2 cellular contexts compared by ENCODE assay signal in genomic region chr17:18146980-18147379, GRCh38.
TF ChIP-seq lines count a peak whose summit lies in the region.

No MANE protein-coding gene starts in this region.

TF ChIP-seq in A549, 52 proteins besides CTCF, POLR2A, EP300 and RAD21:
- TF ChIP-seq ZFP36 (IDR thresholded peaks at IDR 0.05; ENCODE audit: borderline replicate concordance, partially characterized antibody) = peak; percentile 74
- TF ChIP-seq NR3C1 (IDR thresholded peaks at IDR 0.05) = no peak
- no peak for TF ChIP-seq FOSL2 (IDR thresholded peaks at IDR 0.05)
- TF ChIP-seq FOSL2 (CRISPR knock-in tag; IDR thresholded peaks at IDR 0.05) = no peak

TF ChIP-seq in GM12878, 131 proteins besides CTCF, POLR2A, EP300 and RAD21:
- TF ChIP-seq MYC (IDR thresholded peaks at IDR 0.05; ENCODE audit: insufficient read depth, insufficient read length, insufficient replicate concordance, low read length, severe bottlenecking) = no peak
- no peak for TF ChIP-seq TAF1 (IDR thresholded peaks at IDR 0.05; ENCODE audit: borderline replicate concordance, low read depth, low read length)
- no peak for TF ChIP-seq CUX1 (IDR thresholded peaks at IDR 0.05; ENCODE audit: insufficient replicate concordance, low read depth, low read length)
- TF ChIP-seq E2F8 (IDR thresholded peaks at IDR 0.05; ENCODE audit: low read depth, partially characterized antibody) = no peak
- TF ChIP-seq GABPA (IDR thresholded peaks at IDR 0.05; ENCODE audit: low read depth) = no peak
- no peak for TF ChIP-seq MYB (IDR thresholded peaks at IDR 0.05; ENCODE audit: borderline replicate concordance, low read depth, low read length)
- peak; percentile 71; the same call in 1 of the 2 replicates for TF ChIP-seq SMARCA5 (IDR thresholded peaks at IDR 0.05)
- no peak for TF ChIP-seq TCF3 (IDR thresholded peaks at IDR 0.05; ENCODE audit: borderline replicate concordance, insufficient read depth, low read depth, low read length)
- TF ChIP-seq, protein P1, sequence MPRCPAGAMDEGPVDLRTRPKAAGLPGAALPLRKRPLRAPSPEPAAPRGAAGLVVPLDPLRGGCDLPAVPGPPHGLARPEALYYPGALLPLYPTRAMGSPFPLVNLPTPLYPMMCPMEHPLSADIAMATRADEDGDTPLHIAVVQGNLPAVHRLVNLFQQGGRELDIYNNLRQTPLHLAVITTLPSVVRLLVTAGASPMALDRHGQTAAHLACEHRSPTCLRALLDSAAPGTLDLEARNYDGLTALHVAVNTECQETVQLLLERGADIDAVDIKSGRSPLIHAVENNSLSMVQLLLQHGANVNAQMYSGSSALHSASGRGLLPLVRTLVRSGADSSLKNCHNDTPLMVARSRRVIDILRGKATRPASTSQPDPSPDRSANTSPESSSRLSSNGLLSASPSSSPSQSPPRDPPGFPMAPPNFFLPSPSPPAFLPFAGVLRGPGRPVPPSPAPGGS (IDR thresholded peaks at IDR 0.05; ENCODE audit: borderline replicate concordance, insufficient read depth, low read depth, low read length, poor library complexity, severe bottlenecking) = no peak
- no peak for TF ChIP-seq KDM1A (IDR thresholded peaks at IDR 0.05; ENCODE audit: borderline replicate concordance)
- no peak for TF ChIP-seq CREB1 (IDR thresholded peaks at IDR 0.05; ENCODE audit: low read depth)
- TF ChIP-seq TARDBP (IDR thresholded peaks at IDR 0.05; ENCODE audit: borderline replicate concordance) = no peak
- TF ChIP-seq, protein P2, sequence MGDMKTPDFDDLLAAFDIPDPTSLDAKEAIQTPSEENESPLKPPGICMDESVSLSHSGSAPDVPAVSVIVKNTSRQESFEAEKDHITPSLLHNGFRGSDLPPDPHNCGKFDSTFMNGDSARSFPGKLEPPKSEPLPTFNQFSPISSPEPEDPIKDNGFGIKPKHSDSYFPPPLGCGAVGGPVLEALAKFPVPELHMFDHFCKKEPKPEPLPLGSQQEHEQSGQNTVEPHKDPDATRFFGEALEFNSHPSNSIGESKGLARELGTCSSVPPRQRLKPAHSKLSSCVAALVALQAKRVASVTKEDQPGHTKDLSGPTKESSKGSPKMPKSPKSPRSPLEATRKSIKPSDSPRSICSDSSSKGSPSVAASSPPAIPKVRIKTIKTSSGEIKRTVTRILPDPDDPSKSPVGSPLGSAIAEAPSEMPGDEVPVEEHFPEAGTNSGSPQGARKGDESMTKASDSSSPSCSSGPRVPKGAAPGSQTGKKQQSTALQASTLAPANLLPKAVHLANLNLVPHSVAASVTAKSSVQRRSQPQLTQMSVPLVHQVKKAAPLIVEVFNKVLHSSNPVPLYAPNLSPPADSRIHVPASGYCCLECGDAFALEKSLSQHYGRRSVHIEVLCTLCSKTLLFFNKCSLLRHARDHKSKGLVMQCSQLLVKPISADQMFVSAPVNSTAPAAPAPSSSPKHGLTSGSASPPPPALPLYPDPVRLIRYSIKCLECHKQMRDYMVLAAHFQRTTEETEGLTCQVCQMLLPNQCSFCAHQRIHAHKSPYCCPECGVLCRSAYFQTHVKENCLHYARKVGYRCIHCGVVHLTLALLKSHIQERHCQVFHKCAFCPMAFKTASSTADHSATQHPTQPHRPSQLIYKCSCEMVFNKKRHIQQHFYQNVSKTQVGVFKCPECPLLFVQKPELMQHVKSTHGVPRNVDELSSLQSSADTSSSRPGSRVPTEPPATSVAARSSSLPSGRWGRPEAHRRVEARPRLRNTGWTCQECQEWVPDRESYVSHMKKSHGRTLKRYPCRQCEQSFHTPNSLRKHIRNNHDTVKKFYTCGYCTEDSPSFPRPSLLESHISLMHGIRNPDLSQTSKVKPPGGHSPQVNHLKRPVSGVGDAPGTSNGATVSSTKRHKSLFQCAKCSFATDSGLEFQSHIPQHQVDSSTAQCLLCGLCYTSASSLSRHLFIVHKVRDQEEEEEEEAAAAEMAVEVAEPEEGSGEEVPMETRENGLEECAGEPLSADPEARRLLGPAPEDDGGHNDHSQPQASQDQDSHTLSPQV (IDR thresholded peaks at IDR 0.05) = no peak
- peak; percentile 82 for TF ChIP-seq NFXL1 (IDR thresholded peaks at IDR 0.05; ENCODE audit: borderline replicate concordance)
TF ChIP-seq in GM12878: peak in this region for 2.
